8 cellular contexts compared by ENCODE assay signal in genomic region chr12:95548539-95549391, GRCh38. TPM values are rescaled to one million over a fixed set of nuclear protein-coding genes. Genes with fewer than 3 reads are reported as not detected.
DNase-seq lines count a peak whose midpoint lies in the region; ATAC-seq and TF ChIP-seq lines count a peak whose summit lies in the region.

No MANE protein-coding gene starts in this region.

- peak; percentile 91 for ATAC-seq in left lung

- CTCF ChIA-PET in MCF 10A (lab: Yijun Ruan, JAX), result interaction anchor here (0.8 to 2.0 kb wide), 3 partner anchors 14 to 26 kb away, joined by 3 to 7 read pairs (median 5); no protein-coding TSS in a partner anchor

- TF ChIP-seq CTCF in breast epithelium (IDR thresholded peaks at IDR 0.05), result no peak
- no peak for TF ChIP-seq CTCF in MCF 10A (IDR thresholded peaks at IDR 0.05; ENCODE audit: unreplicated experiment)
- no peak for TF ChIP-seq CTCF in left lung (IDR thresholded peaks at IDR 0.05)

- TF ChIP-seq POLR2A in breast epithelium (IDR thresholded peaks at IDR 0.05), result no peak

- H3K36me3 ChIP-seq in breast epithelium (no peaks in the 10 kb centered on the region), left lung (no peaks in the 10 kb centered on the region)

- POLR2A ChIA-PET in MCF 10A (lab: Yijun Ruan, JAX), result no interaction called here

- intact Hi-C loops in breast epithelium (cut with DNase I; ENCODE audit: low total_unique reads) (no loop called here), MCF 10A (cut with micrococcal nuclease) (no loop called here), left lung (cut with DNase I) (no loop called here)

- peak overlapping the region; percentile 84 to 90 for H3K27ac ChIP-seq in breast epithelium
- peak overlapping the region; percentile 84 to 86 for H3K27ac ChIP-seq in left lung

- H3K9me3 ChIP-seq in breast epithelium (no peaks in the 10 kb centered on the region), left lung (peaks cover 0 to 8% of the 10 kb centered on the region in 2 donors)

- no peak overlapping the region for H3K27ac Mint-ChIP-seq in MCF 10A (ENCODE audit: low read depth, unreplicated experiment)

- H3K4me3 ChIP-seq in breast epithelium, result peak overlapping the region; percentile 87 to 93 (median 89)
- H3K4me3 ChIP-seq in left lung, result peak overlapping the region; percentile 54 to 64

- no peaks in the 10 kb centered on the region for H3K4me1 Mint-ChIP-seq in MCF 10A (ENCODE audit: insufficient read depth, unreplicated experiment)

- no peaks in the 10 kb centered on the region for H3K27me3 Mint-ChIP-seq in MCF 10A (ENCODE audit: insufficient read depth, unreplicated experiment)

- DNase-seq in breast epithelium (ENCODE audit: low spot score in 2 of 2), result peak in 1 of 2 donors; percentile 37
- no peak for DNase-seq in MCF 10A (ENCODE audit: unreplicated experiment)
- DNase-seq in activated CD4-positive, alpha-beta T cell treated with anti-CD3 and anti-CD28 coated beads for 1 hour, result peak; percentile 57
- DNase-seq in cerebellum (ENCODE audit: low spot score), result peak; percentile 92
- DNase-seq in left lung, result peak; percentile 43 to 87
- DNase-seq in stimulated activated CD4-positive, alpha-beta T cell treated with anti-CD3 and anti-CD28 coated beads, Interleukin-2, amount 100 ng/mL, for 24 hours, result peak; percentile 73 to 74
- DNase-seq in NK-92 (lab: John Stamatoyannopoulos, UW; ENCODE audit: unreplicated experiment), result no peak
- DNase-seq in UCSD-AML1 (lab: John Stamatoyannopoulos, UW; ENCODE audit: unreplicated experiment), result no peak

- BruUV-seq in MCF 10A (replicated peaks; lab: Mats Ljungman, UMichigan), result no TSS peak

- no peaks in the 10 kb centered on the region for H3K27me3 ChIP-seq in breast epithelium
- peaks cover 21 to 61% of the 10 kb centered on the region in 2 donors for H3K27me3 ChIP-seq in left lung

- no peaks in the 10 kb centered on the region for H3K9me3 Mint-ChIP-seq in MCF 10A (ENCODE audit: unreplicated experiment)

- no peaks in the 10 kb centered on the region for H3K36me3 Mint-ChIP-seq in MCF 10A (ENCODE audit: insufficient read depth, unreplicated experiment)

- H3K4me3 Mint-ChIP-seq in MCF 10A (ENCODE audit: unreplicated experiment), result no peak overlapping the region

- H3K4me1 ChIP-seq in breast epithelium, result no peaks in the 10 kb centered on the region
- peaks cover 0 to 9% of the 10 kb centered on the region in 2 donors for H3K4me1 ChIP-seq in left lung

RNA-seq across cellular contexts. Expression of gene USP44, which starts 2.5 kb away (rescaled TPM):
- total RNA-seq in breast epithelium (1 to 10 TPM; 3.7 to 8.2 (median 3.9) TPM), MCF 10A (2022) (not detected in 2 replicates), cerebellum (4.4 TPM), left lung (10 to 100 TPM; 11.3 to 13.4 TPM)

Comparison
In these comparisons a context has a peak if more than half of its experiments do, and no peak if none do; other contexts are left out.
1. DNase-seq: peak in activated CD4-positive, alpha-beta T cell treated with anti-CD3 and anti-CD28 coated beads for 1 hour (single experiment), cerebellum (single experiment), left lung (2 of 2) and stimulated activated CD4-positive, alpha-beta T cell treated with anti-CD3 and anti-CD28 coated beads, Interleukin-2, amount 100 ng/mL, for 24 hours (2 of 2); none in MCF 10A (single experiment), NK-92 (single experiment) and UCSD-AML1 (single experiment).